Comparison of ENCODE assay signal across 32 cellular contexts in genomic region chr21:32508558-32508957, GRCh38.
"Had no signal": no experiment of that assay in that cellular context is flagged by ENCODE, and none has a peak within 500 bp of the region (broad histone marks: within the 10 kb centered on the region; RNA-seq: fewer than 3 reads in every experiment).

No MANE protein-coding gene starts in this region.

- H3K36me3 Mint-ChIP-seq: stimulated activated naive B cell treated with anti-CD40 and anti-IgM and Interleukin-4, amounts not matched to agents 10 μg/mL and 1 μg/mL and 100 μg/mL, for 72 hours had no signal

- H3K9me3 Mint-ChIP-seq: activated CD4-positive, alpha-beta memory T cell treated with anti-CD3 and anti-CD28 coated beads for 36 hours; activated naive CD8-positive, alpha-beta T cell treated with anti-CD3 and anti-CD28 coated beads for 36 hours; immature natural killer cell; nephron had no signal

- H3K36me3 ChIP-seq: adrenal gland, WERI-Rb-1 had no signal

- ATAC-seq: activated CD4-positive, CD25-positive, alpha-beta regulatory T cell treated with anti-CD3 and anti-CD28 coated beads, Interleukin-2, amount 50 U/mL, for 24 hours; left colon; lower lobe of right lung; sciatic nerve; stimulated activated naive B cell treated with anti-CD40 and anti-IgM and Interleukin-4, amounts not matched to agents 10 μg/mL and 1 μg/mL and 100 μg/mL, for 72 hours; upper lobe of right lung had no signal

- H3K4me1 Mint-ChIP-seq: activated CD4-positive, alpha-beta T cell treated with anti-CD3 and anti-CD28 coated beads, Interleukin-2, amount 10 ng/mL, durations not matched to agents 24 days and 14 days; activated naive CD8-positive, alpha-beta T cell treated with anti-CD3 and anti-CD28 coated beads for 36 hours; nephron; stimulated activated naive B cell treated with anti-CD40 and anti-IgM and Interleukin-4, amounts not matched to agents 10 μg/mL and 1 μg/mL and 100 μg/mL, for 72 hours had no signal

- H3K4me2 ChIP-seq: smooth muscle cell had no signal

- H3K9me3 ChIP-seq: adrenal gland, ascending aorta, esophagus muscularis mucosa, lower lobe of right lung, stomach, suprapubic skin, tibial artery, upper lobe of right lung had no signal

- H3K27ac ChIP-seq: ascending aorta, esophagus muscularis mucosa, lower lobe of right lung, stomach, suprapubic skin, tibial artery, upper lobe of right lung, WERI-Rb-1 had no signal

- H3K4me3 Mint-ChIP-seq: activated CD4-positive, alpha-beta memory T cell treated with anti-CD3 and anti-CD28 coated beads for 36 hours; activated CD4-positive, alpha-beta T cell treated with anti-CD3 and anti-CD28 coated beads, Interleukin-2, amount 10 ng/mL, durations not matched to agents 24 days and 14 days; activated naive CD4-positive, alpha-beta T cell treated with anti-CD3 and anti-CD28 coated beads for 36 hours; activated naive CD8-positive, alpha-beta T cell treated with anti-CD3 and anti-CD28 coated beads for 36 hours; activated T-helper 1 cell treated with anti-CD3 and anti-CD28 coated beads, Interleukin-12 subunit alpha, Interleukin-12 subunit beta, Interleukin-2, Interleukin-4 antibody, amounts not matched to agents 30 ng/mL and 10 ng/mL and 1 ng/mL, durations not matched to agents 14 hours and 24 hours and 36 hours; immature natural killer cell; nephron; stimulated activated naive B cell treated with anti-CD40 and anti-IgM and Interleukin-4, amounts not matched to agents 10 μg/mL and 1 μg/mL and 100 μg/mL, for 72 hours had no signal

- H3K27ac Mint-ChIP-seq: activated CD4-positive, alpha-beta memory T cell treated with anti-CD3 and anti-CD28 coated beads for 36 hours; activated CD4-positive, alpha-beta T cell treated with anti-CD3 and anti-CD28 coated beads, Interleukin-2, amount 10 ng/mL, durations not matched to agents 24 days and 14 days; activated naive CD4-positive, alpha-beta T cell treated with anti-CD3 and anti-CD28 coated beads for 36 hours; activated naive CD8-positive, alpha-beta T cell treated with anti-CD3 and anti-CD28 coated beads for 36 hours; activated T-helper 1 cell treated with anti-CD3 and anti-CD28 coated beads, Interleukin-12 subunit alpha, Interleukin-12 subunit beta, Interleukin-2, Interleukin-4 antibody, amounts not matched to agents 30 ng/mL and 10 ng/mL and 1 ng/mL, durations not matched to agents 14 hours and 24 hours and 36 hours; nephron; stimulated activated naive B cell treated with anti-CD40 and anti-IgM and Interleukin-4, amounts not matched to agents 10 μg/mL and 1 μg/mL and 100 μg/mL, for 72 hours had no signal

- H3K4me1 ChIP-seq: adrenal gland, ascending aorta, lower lobe of right lung, stomach, suprapubic skin, tibial artery, upper lobe of right lung had no signal

- H3K27me3 ChIP-seq: adrenal gland, ascending aorta, esophagus muscularis mucosa, stomach, suprapubic skin, tibial artery, upper lobe of right lung had no signal

- H3K4me3 ChIP-seq: adrenal gland, ascending aorta, esophagus muscularis mucosa, lower lobe of right lung, smooth muscle cell, stomach, suprapubic skin, tibial artery, upper lobe of right lung had no signal

- DNase-seq: activated CD4-positive, alpha-beta memory T cell treated with anti-CD3 and anti-CD28 coated beads for 36 hours; activated CD4-positive, alpha-beta T cell treated with anti-CD3 and anti-CD28 coated beads, Interleukin-2, amount 10 ng/mL, durations not matched to agents 24 days and 14 days; activated CD8-positive, alpha-beta memory T cell treated with anti-CD3 and anti-CD28 coated beads, Interleukin-2, amount 50 U/mL, for 4 hours; activated effector memory CD4-positive, alpha-beta T cell treated with anti-CD3 and anti-CD28 coated beads, Interleukin-2, amount 50 U/mL, for 16 hours; activated naive CD4-positive, alpha-beta T cell treated with anti-CD3 and anti-CD28 coated beads for 36 hours; activated naive CD8-positive, alpha-beta T cell treated with anti-CD3 and anti-CD28 coated beads for 36 hours; activated T-cell treated with anti-CD3 and anti-CD28 coated beads, Interleukin-2, amount 50 U/mL, for 1 hour; adrenal gland; central memory CD4-positive, alpha-beta T cell; hypothalamus; immature natural killer cell; kidney; left colon; lower lobe of right lung; mesenchymal stem cell; stimulated activated CD4-positive, alpha-beta T cell treated with anti-CD3 and anti-CD28 coated beads, Interleukin-1b, Interleukin-23, amount 100 ng/mL, for 48 hours; stimulated activated CD4-positive, alpha-beta T cell treated with anti-CD3 and anti-CD28 coated beads, Interleukin-4, amount 100 ng/mL, for 4 hours; stimulated activated CD8-positive, alpha-beta memory T cell treated with anti-CD3 and anti-CD28 coated beads, Interleukin-4, amount 100 ng/mL, for 48 hours; stimulated activated naive B cell treated with anti-CD40 and anti-IgM and Interleukin-4, amounts not matched to agents 10 μg/mL and 1 μg/mL and 100 μg/mL, for 72 hours; stomach; T-helper 9 cell; tibial artery; upper lobe of right lung; WERI-Rb-1 had no signal
